In genomic region chr5:68683632-68684035, GRCh38 we compare ENCODE assay signal across 12 cellular contexts.
DNase-seq lines count a peak whose midpoint lies in the region; ATAC-seq, FAIRE-seq and TF ChIP-seq lines count a peak whose summit lies in the region.
"Had no signal": no experiment of that assay in that cellular context is flagged by ENCODE, and none has a peak within 500 bp of the region (broad histone marks: within the 10 kb centered on the region; RNA-seq: fewer than 3 reads in every experiment).

No MANE protein-coding gene starts in this region.

- H3K27me3 ChIP-seq in psoas muscle (ENCODE audit: insufficient read depth in 3 of 3, low read length in 2 of 3): no peaks in the 10 kb centered on the region

- peak; percentile 83 for FAIRE-seq in RCC 7860 (lab: Jason Lieb, UNC)

- 35 to 58% (median 45%) methylated on average over 5 of the region's 5 CpGs for WGBS in psoas muscle, 3 donors

- no peaks in the 10 kb centered on the region for H3K9me3 ChIP-seq in psoas muscle

- DNase-seq in EL (peak; percentile 97), RCC 7860 (ENCODE audit: low spot score) (peak; percentile 88), fibroblast of the aortic adventitia (ENCODE audit: low read depth) (peak; percentile 95), psoas muscle (peak in 1 of 2 donors; percentile 27), NCI-H1417 treated with DMSO at 0.1 percent for 48 hours (lab: John Stamatoyannopoulos, UW) (no peak), NCI-H187 (lab: John Stamatoyannopoulos, UW) (no peak)
- DNase-seq: activated gamma-delta T cell treated with Interleukin-2 at 50 U/mL for 16 hours; NCI-H1092 treated with DMSO at 0.1 percent for 48 hours; stimulated activated CD4-positive, alpha-beta T cell treated with anti-CD3 and anti-CD28 coated beads, Interleukin-1b, Interleukin-23, amount 100 ng/mL, for 48 hours; T-helper 2 cell had no signal

- intact Hi-C loops in psoas muscle (cut with DNase I): no loop called here

- H3K4me3 ChIP-seq in fibroblast of the aortic adventitia (ENCODE audit: low read depth, low read length): no peak overlapping the region
- no peak overlapping the region for H3K4me3 ChIP-seq in psoas muscle

- H3K36me3 ChIP-seq in psoas muscle (ENCODE audit: insufficient read depth in 1 of 2, low read depth in 1 of 2): no peaks in the 10 kb centered on the region

- H3K4me1 ChIP-seq in psoas muscle: peaks cover 19% of the 10 kb centered on the region

- peak; percentile 71 to 93 (median 86) for ATAC-seq in psoas muscle
- ATAC-seq in GM19452 (IDR thresholded peaks at IDR 0.05; ENCODE audit: unreplicated experiment): no peak
- no peak for ATAC-seq in HG02610 (IDR thresholded peaks at IDR 0.05; ENCODE audit: unreplicated experiment)

- H3K27ac ChIP-seq in psoas muscle: peak overlapping the region; percentile 42

- TF ChIP-seq CTCF in fibroblast of the aortic adventitia (IDR thresholded peaks at IDR 0.05; ENCODE audit: insufficient read depth, low read length) (no peak), psoas muscle (IDR thresholded peaks at IDR 0.05) (no peak)

Comparison
In these comparisons a context has a peak if more than half of its experiments do, and no peak if none do; other contexts are left out.
1. DNase-seq: peak in EL (single experiment), RCC 7860 (single experiment) and fibroblast of the aortic adventitia (single experiment); none in NCI-H1417 treated with DMSO at 0.1 percent for 48 hours (single experiment) and NCI-H187 (0 of 2).
2. ATAC-seq: peak in psoas muscle (4 of 4); none in GM19452 (single experiment) and HG02610 (single experiment).